Comparison of ENCODE assay signal across 8 cellular contexts in the genomic region with DNA sequence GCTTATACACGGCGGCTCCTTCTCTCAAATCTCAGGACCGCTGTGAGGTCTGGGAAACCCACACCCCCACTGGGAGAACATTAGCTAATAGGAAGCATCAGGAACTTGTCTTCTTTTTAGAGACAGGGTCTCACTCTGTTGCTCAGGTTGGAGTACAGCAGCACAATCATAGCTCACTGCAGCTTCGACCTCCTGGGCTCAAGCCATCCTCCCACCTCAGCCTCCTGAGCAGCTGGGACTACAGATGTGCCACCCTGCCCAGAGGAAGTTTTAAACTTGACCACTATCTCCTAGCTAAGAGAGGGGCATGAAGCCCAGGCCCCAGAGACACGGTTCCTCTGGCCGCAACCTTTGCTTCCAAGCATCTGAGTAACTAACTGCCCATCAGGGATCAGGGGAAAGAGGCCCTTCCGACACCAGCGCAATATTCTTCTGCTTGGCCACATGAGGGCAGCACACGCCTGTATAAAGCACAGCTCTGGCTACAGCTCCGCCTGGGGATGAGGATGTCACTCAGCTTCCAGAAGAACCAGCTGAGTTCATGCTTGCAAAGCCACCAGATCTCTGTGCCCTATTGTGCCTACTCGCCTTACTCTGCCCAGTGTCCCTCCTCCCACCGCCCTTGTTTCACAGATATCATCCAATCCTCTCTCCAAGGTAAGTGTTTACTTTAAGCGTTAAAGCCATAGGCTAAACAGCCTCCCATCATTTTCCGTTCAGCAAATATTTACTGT. TPM values are rescaled to one million over a fixed set of nuclear protein-coding genes. Genes with fewer than 3 reads are reported as not detected.
A peak's percentile ranks its signal among the peaks of the same experiment; 100 is the strongest.
DNase-seq lines count a peak whose midpoint lies in the region; ATAC-seq, FAIRE-seq and TF ChIP-seq lines count a peak whose summit lies in the region.

No MANE protein-coding gene starts in this region.

- H3K27me3 ChIP-seq in small intestine (ENCODE audit: control insufficient read depth in 2 of 2, insufficient read depth in 2 of 2, low read length in 2 of 2), result no peaks in the 10 kb centered on the region

- DNase-seq in LHCN-M2 (ENCODE audit: low read depth) (peak; percentile 35), SKM-1 (lab: John Stamatoyannopoulos, UW; ENCODE audit: unreplicated experiment) (peak; percentile 66), astrocyte of the cerebellum (ENCODE audit: low read depth) (peak; percentile 44), hypothalamus (lab: John Stamatoyannopoulos, UW) (peak in 43 of 51 donors; percentile 13 to 80 (median 57)), small intestine (peak; percentile 51)

- no peak overlapping the region for H3K27ac ChIP-seq in C4-2B
- H3K27ac ChIP-seq in small intestine (ENCODE audit: low read depth in 1 of 2, low read length in 1 of 2), result no peak overlapping the region

- no peak for FAIRE-seq in small intestine (lab: Jason Lieb, UNC)

- no peaks in the 10 kb centered on the region for H3K9me3 ChIP-seq in small intestine (ENCODE audit: control insufficient read depth, low read depth)

- no peak overlapping the region for H3K4me3 ChIP-seq in astrocyte of the cerebellum (ENCODE audit: low read depth, low read length)
- H3K4me3 ChIP-seq in small intestine (ENCODE audit: low read depth in 1 of 2, low read length in 2 of 2), result no peak overlapping the region

- in situ Hi-C loops in astrocyte of the cerebellum (cut with HindIII; ENCODE audit: low sequenced_read_pairs), result loop anchor here (25.0 kb wide), 1 partner anchor 579 kb away; no protein-coding TSS in a partner anchor

- peak; percentile 74 for ATAC-seq in GM18907 (IDR thresholded peaks at IDR 0.05; ENCODE audit: unreplicated experiment)
- no peak for ATAC-seq in GM18873 (IDR thresholded peaks at IDR 0.05; ENCODE audit: low FRiP score, unreplicated experiment)

- TF ChIP-seq CTCF in C4-2B (conservative IDR thresholded peaks at IDR 0.05) (peak; percentile 73), astrocyte of the cerebellum (IDR thresholded peaks at IDR 0.05; ENCODE audit: low read depth, low read length, missing control alignments) (peak; percentile 56)

- 32 to 35% (median 33%) methylated on average over 14 of the region's 14 CpGs for WGBS in small intestine, 3 donors

- H3K4me1 ChIP-seq in small intestine (ENCODE audit: control insufficient read depth in 2 of 2, insufficient read depth in 1 of 2, low read depth in 1 of 2, low read length in 1 of 2), result no peaks in the 10 kb centered on the region

- no peaks in the 10 kb centered on the region for H3K36me3 ChIP-seq in small intestine (ENCODE audit: control insufficient read depth in 2 of 2, insufficient read depth in 2 of 2, low read length in 2 of 2)

RNA-seq across cellular contexts. Expression of a gene that starts 57.6 kb away (rescaled TPM):
- total RNA-seq in LHCN-M2 (2014; rRNA removed), result not detected in 2 replicates
- 0.04 TPM for polyA plus RNA-seq in LHCN-M2 (2012)
- under 1 TPM in 1 of 3 donors, not detected in 2; 0.04 TPM for polyA plus RNA-seq in small intestine
